In genomic region chr9:99056186-99056585, GRCh38 we compare ENCODE assay signal across 14 cellular contexts. TPM values are rescaled to one million over a fixed set of nuclear protein-coding genes. Genes with fewer than 3 reads are reported as not detected.
DNase-seq lines count a peak whose midpoint lies in the region; ATAC-seq and TF ChIP-seq lines count a peak whose summit lies in the region.
"Had no signal": no experiment of that assay in that cellular context is flagged by ENCODE, and none has a peak within 500 bp of the region (broad histone marks: within the 10 kb centered on the region; RNA-seq: fewer than 3 reads in every experiment).

No MANE protein-coding gene starts in this region.

- H3K36me3 Mint-ChIP-seq in activated CD8-positive, alpha-beta T cell treated with anti-CD3 and anti-CD28 coated beads, Interleukin-2, amount 10 ng/mL, durations not matched to agents 7 days and 5 days (ENCODE audit: low read depth), result peaks cover 33% of the 10 kb centered on the region
- no peaks in the 10 kb centered on the region for H3K36me3 Mint-ChIP-seq in activated CD8-positive, alpha-beta T cell treated with anti-CD3 and anti-CD28 coated beads for 36 hours (ENCODE audit: low read depth)
- no peaks in the 10 kb centered on the region for H3K36me3 Mint-ChIP-seq in activated T-helper 17 cell treated with anti-CD3 and anti-CD28 coated beads, Interleukin-2, amount 50 U/mL, for 72 hours (ENCODE audit: low read depth)
- H3K36me3 Mint-ChIP-seq in stimulated activated effector memory CD8-positive, alpha-beta T cell treated with anti-CD3 and anti-CD28 coated beads, Interleukin-12 subunit alpha, Interleukin-12 subunit beta, amount 100 ng/mL, for 72 hours, result peaks cover 8% of the 10 kb centered on the region
- H3K36me3 Mint-ChIP-seq: IgD-negative memory B cell had no signal

- H3K27me3 Mint-ChIP-seq in activated CD8-positive, alpha-beta T cell treated with anti-CD3 and anti-CD28 coated beads, Interleukin-2, amount 10 ng/mL, durations not matched to agents 7 days and 5 days (ENCODE audit: low read depth), result no peaks in the 10 kb centered on the region
- H3K27me3 Mint-ChIP-seq in activated CD8-positive, alpha-beta T cell treated with anti-CD3 and anti-CD28 coated beads for 36 hours, result peaks cover 3% of the 10 kb centered on the region
- H3K27me3 Mint-ChIP-seq in activated T-helper 17 cell treated with anti-CD3 and anti-CD28 coated beads, Interleukin-2, amount 50 U/mL, for 72 hours, result no peaks in the 10 kb centered on the region
- H3K27me3 Mint-ChIP-seq: IgD-negative memory B cell had no signal

- TF ChIP-seq CTCF in activated CD8-positive, alpha-beta T cell treated with anti-CD3 and anti-CD28 coated beads for 36 hours (IDR thresholded peaks at IDR 0.05), result no peak

- TF ChIP-seq POLR2A in GM18505 (IDR thresholded peaks at IDR 0.05; ENCODE audit: borderline replicate concordance, extremely low read depth, insufficient read depth, insufficient read length), result no peak

- H3K9me3 Mint-ChIP-seq in activated CD8-positive, alpha-beta T cell treated with anti-CD3 and anti-CD28 coated beads, Interleukin-2, amount 10 ng/mL, durations not matched to agents 7 days and 5 days (ENCODE audit: insufficient read depth), result peaks cover 6% of the 10 kb centered on the region
- no peaks in the 10 kb centered on the region for H3K9me3 Mint-ChIP-seq in activated CD8-positive, alpha-beta T cell treated with anti-CD3 and anti-CD28 coated beads for 36 hours
- no peaks in the 10 kb centered on the region for H3K9me3 Mint-ChIP-seq in activated T-helper 17 cell treated with anti-CD3 and anti-CD28 coated beads, Interleukin-2, amount 50 U/mL, for 72 hours
- H3K9me3 Mint-ChIP-seq in stimulated activated effector memory CD8-positive, alpha-beta T cell treated with anti-CD3 and anti-CD28 coated beads, Interleukin-12 subunit alpha, Interleukin-12 subunit beta, amount 100 ng/mL, for 72 hours, result peaks cover 2% of the 10 kb centered on the region
- H3K9me3 Mint-ChIP-seq: IgD-negative memory B cell had no signal

- peaks cover 86% of the 10 kb centered on the region for H3K4me1 Mint-ChIP-seq in activated CD8-positive, alpha-beta T cell treated with anti-CD3 and anti-CD28 coated beads, Interleukin-2, amount 10 ng/mL, durations not matched to agents 7 days and 5 days (ENCODE audit: low read depth)
- peaks cover 67% of the 10 kb centered on the region for H3K4me1 Mint-ChIP-seq in activated CD8-positive, alpha-beta T cell treated with anti-CD3 and anti-CD28 coated beads for 36 hours (ENCODE audit: low read depth)
- peaks cover 59% of the 10 kb centered on the region for H3K4me1 Mint-ChIP-seq in activated T-helper 17 cell treated with anti-CD3 and anti-CD28 coated beads, Interleukin-2, amount 50 U/mL, for 72 hours
- peaks cover 85% of the 10 kb centered on the region for H3K4me1 Mint-ChIP-seq in stimulated activated effector memory CD8-positive, alpha-beta T cell treated with anti-CD3 and anti-CD28 coated beads, Interleukin-12 subunit alpha, Interleukin-12 subunit beta, amount 100 ng/mL, for 72 hours

- no peak for ATAC-seq in activated CD8-positive, alpha-beta T cell treated with anti-CD3 and anti-CD28 coated beads, Interleukin-2, amount 10 ng/mL, durations not matched to agents 7 days and 5 days
- ATAC-seq in activated CD8-positive, alpha-beta T cell treated with anti-CD3 and anti-CD28 coated beads for 36 hours, result no peak
- ATAC-seq in activated T-helper 17 cell treated with anti-CD3 and anti-CD28 coated beads, Interleukin-2, amount 50 U/mL, for 72 hours (replicated peaks), result no peak
- ATAC-seq in stimulated activated effector memory CD8-positive, alpha-beta T cell treated with anti-CD3 and anti-CD28 coated beads, Interleukin-12 subunit alpha, Interleukin-12 subunit beta, amount 100 ng/mL, for 72 hours, result no peak
- ATAC-seq in Right ventricle myocardium superior (ENCODE audit: poor library complexity) (no peak), GM18505 (IDR thresholded peaks at IDR 0.05; ENCODE audit: unreplicated experiment) (no peak)

- POLR2A ChIA-PET in activated CD8-positive, alpha-beta T cell treated with anti-CD3 and anti-CD28 coated beads, Interleukin-2, amount 10 ng/mL, durations not matched to agents 7 days and 5 days (lab: Charles Lee), result interaction anchor here (1.9 kb wide), 1 partner anchor 48 kb away, joined by 12 read pairs; the partner anchor contains the start of gene TGFBR1
- POLR2A ChIA-PET in activated CD8-positive, alpha-beta T cell treated with anti-CD3 and anti-CD28 coated beads for 36 hours (lab: Charles Lee), result interaction anchor here (0.8 to 1.4 kb wide), 5 partner anchors 17 to 82 kb away, joined by 3 to 4 read pairs (median 3); no protein-coding TSS in a partner anchor

- CTCF ChIA-PET in activated CD8-positive, alpha-beta T cell treated with anti-CD3 and anti-CD28 coated beads, Interleukin-2, amount 10 ng/mL, durations not matched to agents 7 days and 5 days (lab: Charles Lee), result interaction anchor here (0.9 to 5.2 kb wide), 7 partner anchors 18 to 208 kb away, joined by 3 to 29 read pairs (median 3); no protein-coding TSS in a partner anchor
- CTCF ChIA-PET in activated CD8-positive, alpha-beta T cell treated with anti-CD3 and anti-CD28 coated beads for 36 hours (lab: Charles Lee), result interaction anchor here (1.1 to 3.1 kb wide), 7 partner anchors 20 to 85 kb away, joined by 3 to 12 read pairs (median 4); no protein-coding TSS in a partner anchor

- intact Hi-C loops in activated CD8-positive, alpha-beta T cell treated with anti-CD3 and anti-CD28 coated beads for 36 hours (cut with micrococcal nuclease), result loop anchor here (5.0 kb wide), 2 partner anchors 56 to 76 kb away; no protein-coding TSS in a partner anchor
- intact Hi-C loops in Right ventricle myocardium superior (cut with DNase I), result no loop called here

- peak overlapping the region; percentile 43 for H3K27ac Mint-ChIP-seq in activated CD8-positive, alpha-beta T cell treated with anti-CD3 and anti-CD28 coated beads, Interleukin-2, amount 10 ng/mL, durations not matched to agents 7 days and 5 days
- H3K27ac Mint-ChIP-seq in activated CD8-positive, alpha-beta T cell treated with anti-CD3 and anti-CD28 coated beads for 36 hours, result no peak overlapping the region
- peak overlapping the region; percentile 11 for H3K27ac Mint-ChIP-seq in activated T-helper 17 cell treated with anti-CD3 and anti-CD28 coated beads, Interleukin-2, amount 50 U/mL, for 72 hours
- peak overlapping the region; percentile 82 for H3K27ac Mint-ChIP-seq in stimulated activated effector memory CD8-positive, alpha-beta T cell treated with anti-CD3 and anti-CD28 coated beads, Interleukin-12 subunit alpha, Interleukin-12 subunit beta, amount 100 ng/mL, for 72 hours

- no peak for DNase-seq in activated CD8-positive, alpha-beta T cell treated with anti-CD3 and anti-CD28 coated beads, Interleukin-2, amount 10 ng/mL, durations not matched to agents 7 days and 5 days
- DNase-seq in activated CD8-positive, alpha-beta T cell treated with anti-CD3 and anti-CD28 coated beads for 36 hours, result no peak
- DNase-seq in islet precursor cell, result peak; percentile 10
- DNase-seq in stimulated activated effector memory CD8-positive, alpha-beta T cell treated with anti-CD3 and anti-CD28 coated beads, Interleukin-12 subunit alpha, Interleukin-12 subunit beta, amount 100 ng/mL, for 72 hours (ENCODE audit: low spot score in 2 of 2), result no peak
- DNase-seq in NCI-H1048 (lab: John Stamatoyannopoulos, UW), result no peak
- DNase-seq in Right ventricle myocardium superior, result no peak
- DNase-seq: DND-41, NCI-H187, NCI-H345, NCI-H526 treated with DMSO at 0.1 percent for 48 hours, RPMI8226 had no signal

- no peak overlapping the region for H3K4me3 Mint-ChIP-seq in activated CD8-positive, alpha-beta T cell treated with anti-CD3 and anti-CD28 coated beads, Interleukin-2, amount 10 ng/mL, durations not matched to agents 7 days and 5 days
- H3K4me3 Mint-ChIP-seq in activated CD8-positive, alpha-beta T cell treated with anti-CD3 and anti-CD28 coated beads for 36 hours, result no peak overlapping the region
- H3K4me3 Mint-ChIP-seq in activated T-helper 17 cell treated with anti-CD3 and anti-CD28 coated beads, Interleukin-2, amount 50 U/mL, for 72 hours, result peak overlapping the region; percentile 73
- peak overlapping the region; percentile 71 for H3K4me3 Mint-ChIP-seq in stimulated activated effector memory CD8-positive, alpha-beta T cell treated with anti-CD3 and anti-CD28 coated beads, Interleukin-12 subunit alpha, Interleukin-12 subunit beta, amount 100 ng/mL, for 72 hours

RNA-seq across cellular contexts. Expression of gene TGFBR1, which starts 48.7 kb away (rescaled TPM):
- 10 to 100 TPM; 90.1 to 90.9 TPM for total RNA-seq in activated CD8-positive, alpha-beta T cell treated with anti-CD3 and anti-CD28 coated beads, Interleukin-2, amount 10 ng/mL, durations not matched to agents 7 days and 5 days
- total RNA-seq in activated CD8-positive, alpha-beta T cell treated with anti-CD3 and anti-CD28 coated beads for 36 hours, result 10 to 100 TPM; 34.3 to 36.5 TPM
- total RNA-seq in activated T-helper 17 cell treated with anti-CD3 and anti-CD28 coated beads, Interleukin-2, amount 50 U/mL, for 72 hours, result 10 to 100 TPM; 56.0 to 56.3 TPM
- total RNA-seq in Right ventricle myocardium superior, result 11.9 TPM

Comparison
In these comparisons a context has a peak if more than half of its experiments do, and no peak if none do; other contexts are left out.
1. H3K4me3 Mint-ChIP-seq: peak in activated T-helper 17 cell treated with anti-CD3 and anti-CD28 coated beads, Interleukin-2, amount 50 U/mL, for 72 hours (single experiment) and stimulated activated effector memory CD8-positive, alpha-beta T cell treated with anti-CD3 and anti-CD28 coated beads, Interleukin-12 subunit alpha, Interleukin-12 subunit beta, amount 100 ng/mL, for 72 hours (single experiment); none in activated CD8-positive, alpha-beta T cell treated with anti-CD3 and anti-CD28 coated beads, Interleukin-2, amount 10 ng/mL, durations not matched to agents 7 days and 5 days (single experiment) and activated CD8-positive, alpha-beta T cell treated with anti-CD3 and anti-CD28 coated beads for 36 hours (single experiment).